15 cellular contexts compared by ENCODE assay signal in genomic region chr10:110217609-110218008, GRCh38.
"Had no signal": no experiment of that assay in that cellular context is flagged by ENCODE, and none has a peak within 500 bp of the region (broad histone marks: within the 10 kb centered on the region; RNA-seq: fewer than 3 reads in every experiment).

No MANE protein-coding gene starts in this region.

- H3K27ac Mint-ChIP-seq: activated naive CD4-positive, alpha-beta T cell treated with anti-CD3 and anti-CD28 coated beads for 36 hours; activated naive CD8-positive, alpha-beta T cell treated with anti-CD3 and anti-CD28 coated beads, Interleukin-2, amount 50 U/mL, for 24 hours; activated T-helper 2 cell treated with anti-CD3 and anti-CD28 coated beads, Interferon-gamma antibody, Interleukin-2, Interleukin-4, amounts not matched to agents 10 μg/mL and 5 μg/mL and 100 μg/mL, durations not matched to agents 14 hours and 24 hours and 36 hours; stimulated activated naive B cell treated with anti-CD40 and anti-IgM and Interleukin-4, amounts not matched to agents 10 μg/mL and 1 μg/mL and 100 μg/mL, for 72 hours; T-helper 1 cell treated with Interleukin-12 subunit alpha and Interleukin-12 subunit beta and Interleukin-4 antibody, amounts not matched to agents 30 μg/mL and 1 μg/mL, for 36 hours had no signal

- H3K9me3 ChIP-seq: ascending aorta, heart left ventricle, mucosa of descending colon had no signal

- H3K27me3 ChIP-seq: ascending aorta, foreskin keratinocyte, heart left ventricle had no signal

- H3K4me3 Mint-ChIP-seq: activated naive CD4-positive, alpha-beta T cell treated with anti-CD3 and anti-CD28 coated beads for 36 hours; activated naive CD8-positive, alpha-beta T cell treated with anti-CD3 and anti-CD28 coated beads, Interleukin-2, amount 50 U/mL, for 24 hours; stimulated activated naive B cell treated with anti-CD40 and anti-IgM and Interleukin-4, amounts not matched to agents 10 μg/mL and 1 μg/mL and 100 μg/mL, for 72 hours; T-helper 1 cell treated with Interleukin-12 subunit alpha and Interleukin-12 subunit beta and Interleukin-4 antibody, amounts not matched to agents 30 μg/mL and 1 μg/mL, for 36 hours; type B pancreatic cell had no signal

- H3K36me3 Mint-ChIP-seq: stimulated activated naive B cell treated with anti-CD40 and anti-IgM and Interleukin-4, amounts not matched to agents 10 μg/mL and 1 μg/mL and 100 μg/mL, for 72 hours; type B pancreatic cell had no signal

- H3K9me3 Mint-ChIP-seq: activated naive CD4-positive, alpha-beta T cell treated with anti-CD3 and anti-CD28 coated beads for 36 hours; activated naive CD8-positive, alpha-beta T cell treated with anti-CD3 and anti-CD28 coated beads, Interleukin-2, amount 50 U/mL, for 24 hours; activated T-helper 2 cell treated with anti-CD3 and anti-CD28 coated beads, Interferon-gamma antibody, Interleukin-2, Interleukin-4, amounts not matched to agents 10 μg/mL and 5 μg/mL and 100 μg/mL, durations not matched to agents 14 hours and 24 hours and 36 hours; naive thymus-derived CD4-positive, alpha-beta T cell; stimulated activated naive B cell treated with anti-CD40 and anti-IgM and Interleukin-4, amounts not matched to agents 10 μg/mL and 1 μg/mL and 100 μg/mL, for 72 hours; T-helper 1 cell treated with Interleukin-12 subunit alpha and Interleukin-12 subunit beta and Interleukin-4 antibody, amounts not matched to agents 30 μg/mL and 1 μg/mL, for 36 hours; type B pancreatic cell had no signal

- H3K27me3 Mint-ChIP-seq: naive thymus-derived CD4-positive, alpha-beta T cell; type B pancreatic cell had no signal

- DNase-seq: activated CD4-positive, alpha-beta T cell treated with anti-CD3 and anti-CD28 coated beads for 4 hours; activated naive CD4-positive, alpha-beta T cell treated with anti-CD3 and anti-CD28 coated beads for 36 hours; activated naive CD8-positive, alpha-beta T cell treated with anti-CD3 and anti-CD28 coated beads, Interleukin-2, amount 50 U/mL, for 24 hours; heart left ventricle; mucosa of descending colon; naive thymus-derived CD4-positive, alpha-beta T cell; posterior cingulate gyrus; stimulated activated CD4-positive, alpha-beta T cell treated with anti-CD3 and anti-CD28 coated beads, Interleukin-4, amount 100 ng/mL, for 1 hour; stimulated activated naive B cell treated with anti-CD40 and anti-IgM and Interleukin-4, amounts not matched to agents 10 μg/mL and 1 μg/mL and 100 μg/mL, for 72 hours; substantia nigra had no signal

- H3K4me1 ChIP-seq: foreskin keratinocyte had no signal

- H3K4me3 ChIP-seq: ascending aorta, heart left ventricle, mucosa of descending colon had no signal

- H3K27ac ChIP-seq: foreskin keratinocyte had no signal

- H3K36me3 ChIP-seq: ascending aorta, heart left ventricle had no signal

- ATAC-seq: activated naive CD8-positive, alpha-beta T cell treated with anti-CD3 and anti-CD28 coated beads, Interleukin-2, amount 50 U/mL, for 24 hours; foreskin keratinocyte; heart left ventricle; mucosa of descending colon; naive thymus-derived CD4-positive, alpha-beta T cell; stimulated activated naive B cell treated with anti-CD40 and anti-IgM and Interleukin-4, amounts not matched to agents 10 μg/mL and 1 μg/mL and 100 μg/mL, for 72 hours had no signal
